Comparison of ENCODE assay signal across 34 cellular contexts in the genomic region with DNA sequence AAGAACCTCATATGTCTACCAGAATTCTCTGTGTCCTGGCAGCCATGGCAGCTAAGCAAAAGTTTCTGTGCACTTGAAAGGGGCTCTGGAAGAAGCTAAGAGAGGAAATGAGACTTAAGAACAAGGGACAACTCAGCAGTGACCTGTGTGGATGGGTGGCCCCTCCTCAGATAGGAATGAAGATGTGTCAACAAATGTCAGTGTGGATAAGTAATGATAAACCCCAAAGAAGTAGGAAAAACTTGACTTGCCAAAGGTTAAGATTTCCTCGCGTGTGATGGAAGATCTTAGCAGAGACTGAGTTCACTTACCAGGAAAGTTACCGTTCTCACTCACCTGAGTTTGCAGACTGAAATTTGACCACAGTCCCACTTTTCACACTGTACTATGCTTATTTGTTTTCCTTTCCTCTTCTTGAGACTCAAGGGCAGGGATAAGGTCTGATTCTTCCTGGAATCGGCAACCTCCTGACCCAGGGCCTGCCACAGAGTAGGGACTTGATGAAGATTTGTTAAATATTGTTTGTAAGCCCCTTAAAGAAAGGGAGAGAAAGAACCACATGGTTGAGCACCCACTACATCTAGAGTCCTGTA. TPM values are rescaled to one million over a fixed set of nuclear protein-coding genes. Genes with fewer than 3 reads are reported as not detected.
DNase-seq lines count a peak whose midpoint lies in the region; ATAC-seq, FAIRE-seq and TF ChIP-seq lines count a peak whose summit lies in the region.
"Had no signal": no experiment of that assay in that cellular context is flagged by ENCODE, and none has a peak within 500 bp of the region (broad histone marks: within the 10 kb centered on the region; RNA-seq: fewer than 3 reads in every experiment).

No MANE protein-coding gene starts in this region.

- peak overlapping the region in 1 of 2 experiments; percentile 42; a peak in 3 of 6 replicates for H3K27ac ChIP-seq in A549
- H3K27ac ChIP-seq: BLaER1, gastrocnemius medialis, stomach had no signal

- POLR2A ChIA-PET in A549 (lab: Yijun Ruan, JAX) = interaction anchor here (0.6 kb wide), 1 partner anchor 10 kb away, joined by 3 read pairs; no protein-coding TSS in a partner anchor

- TF ChIP-seq POLR2A in A549 (IDR thresholded peaks at IDR 0.05; ENCODE audit: low read length) = no peak

- H3K4me1 Mint-ChIP-seq in dendritic cell treated with granulocyte-macrophage colony-stimulating factor and Interleukin-4, amounts not matched to agents 40 ng/mL and 50 ng/mL, for 4 days (ENCODE audit: low read depth) = peaks cover 95% of the 10 kb centered on the region
- H3K4me1 Mint-ChIP-seq: activated naive CD4-positive, alpha-beta T cell treated with anti-CD3 and anti-CD28 coated beads, Interleukin-2, amount 50 U/mL, for 24 hours; immature natural killer cell; T-cell had no signal

- H3K4me1 ChIP-seq in A549 = peaks cover 25% of the 10 kb centered on the region
- H3K4me1 ChIP-seq: BLaER1, gastrocnemius medialis, stomach had no signal

- peak overlapping the region; percentile 34 for H3K27ac Mint-ChIP-seq in dendritic cell treated with granulocyte-macrophage colony-stimulating factor and Interleukin-4, amounts not matched to agents 40 ng/mL and 50 ng/mL, for 4 days
- H3K27ac Mint-ChIP-seq: activated naive CD4-positive, alpha-beta T cell treated with anti-CD3 and anti-CD28 coated beads, Interleukin-2, amount 50 U/mL, for 24 hours; IgD-negative memory B cell; immature natural killer cell; nephron progenitor cell; T-cell had no signal

- ATAC-seq in A549 (peak in 1 of 2 experiments; percentile 62; a peak in 3 of 6 replicates), GM18873 (IDR thresholded peaks at IDR 0.05; ENCODE audit: low FRiP score, unreplicated experiment) (no peak)
- ATAC-seq: esophagus mucosa, gastrocnemius medialis, T-cell had no signal

- peaks cover 12% of the 10 kb centered on the region for H3K36me3 Mint-ChIP-seq in dendritic cell treated with granulocyte-macrophage colony-stimulating factor and Interleukin-4, amounts not matched to agents 40 ng/mL and 50 ng/mL, for 4 days (ENCODE audit: low read depth)
- H3K36me3 Mint-ChIP-seq: activated naive CD4-positive, alpha-beta T cell treated with anti-CD3 and anti-CD28 coated beads, Interleukin-2, amount 50 U/mL, for 24 hours; IgD-negative memory B cell; immature natural killer cell; T-cell had no signal

- H3K9me3 ChIP-seq in A549 = no peaks in the 10 kb centered on the region
- H3K9me3 ChIP-seq: BLaER1, gastrocnemius medialis, MG63, sigmoid colon, stomach had no signal

- no peak overlapping the region for H3K4me3 Mint-ChIP-seq in dendritic cell treated with granulocyte-macrophage colony-stimulating factor and Interleukin-4, amounts not matched to agents 40 ng/mL and 50 ng/mL, for 4 days
- H3K4me3 Mint-ChIP-seq: activated naive CD4-positive, alpha-beta T cell treated with anti-CD3 and anti-CD28 coated beads, Interleukin-2, amount 50 U/mL, for 24 hours; IgD-negative memory B cell; immature natural killer cell; nephron progenitor cell; T-cell had no signal

- H3K4me2 ChIP-seq in A549 = peak overlapping the region; percentile 67
- H3K4me2 ChIP-seq: BLaER1 had no signal

- no peak for FAIRE-seq in A549 (lab: Jason Lieb, UNC)
- FAIRE-seq in RCC 7860 (lab: Jason Lieb, UNC) = no peak

- DNase-seq in A549 (ENCODE audit: low read depth in 1 of 2, low spot score in 1 of 2) (peak in 1 of 2 experiments; percentile 67), LoVo (ENCODE audit: low spot score) (peak; percentile 34), mesenteric fat pad (ENCODE audit: low spot score) (peak; percentile 9), NCI-H2171 treated with DMSO at 0.1 percent for 48 hours (lab: John Stamatoyannopoulos, UW) (no peak), posterior vena cava (ENCODE audit: low spot score) (no peak), RCC 7860 (ENCODE audit: low spot score) (no peak)
- DNase-seq: ACHN; activated CD4-positive, alpha-beta T cell treated with anti-CD3 and anti-CD28 coated beads, Interleukin-2, amount 50 U/mL, for 4 hours; activated CD4-positive, CD25-positive, alpha-beta regulatory T cell; anterior cingulate cortex; cerebellar nuclear complex; COR-L47; DND-41; effector memory CD4-positive, alpha-beta T cell; gastrocnemius medialis; hippocampal formation; immature natural killer cell; MG63; NCI-H2081 treated with DMSO at 0.1 percent for 48 hours; NCI-H446; nephron progenitor cell; posterior cingulate gyrus; SHP77 treated with DMSO at 0.1 percent for 48 hours; sigmoid colon; stimulated activated CD4-positive, alpha-beta T cell treated with anti-CD3 and anti-CD28 coated beads, Interleukin-15, amount 100 ng/mL, for 24 hours; stomach; T-cell; trophoblast cell had no signal

- TF ChIP-seq EP300 in A549 (IDR thresholded peaks at IDR 0.05) = no peak

- intact Hi-C loops in dendritic cell treated with granulocyte-macrophage colony-stimulating factor and Interleukin-4, amounts not matched to agents 40 ng/mL and 50 ng/mL, for 4 days (cut with micrococcal nuclease) = no loop called here
- intact Hi-C loops in posterior vena cava (cut with DNase I) = no loop called here

- WGBS in A549 (ENCODE audit: missing lambda C conversion rate) = 19% methylated on average over 4 of the region's 4 CpGs

- peaks cover 7% of the 10 kb centered on the region for H3K27me3 Mint-ChIP-seq in dendritic cell treated with granulocyte-macrophage colony-stimulating factor and Interleukin-4, amounts not matched to agents 40 ng/mL and 50 ng/mL, for 4 days

- TF ChIP-seq CTCF in A549 (IDR thresholded peaks at IDR 0.05) = no peak

- CTCF ChIA-PET in A549 (lab: Yijun Ruan, JAX) = interaction anchor here (0.6 to 13.0 kb wide), 3 partner anchors 8 to 85 kb away, joined by 3 to 142 read pairs (median 4); no protein-coding TSS in a partner anchor

- no peak overlapping the region for H3K4me3 ChIP-seq in A549
- H3K4me3 ChIP-seq: BLaER1, gastrocnemius medialis, MG63, sigmoid colon, stomach had no signal

- peaks cover 9% of the 10 kb centered on the region for H3K9me3 Mint-ChIP-seq in dendritic cell treated with granulocyte-macrophage colony-stimulating factor and Interleukin-4, amounts not matched to agents 40 ng/mL and 50 ng/mL, for 4 days
- H3K9me3 Mint-ChIP-seq: nephron progenitor cell, T-cell had no signal

- TF ChIP-seq RAD21 in A549 (conservative IDR thresholded peaks at IDR 0.05 in 1 of 2, IDR thresholded peaks at IDR 0.05 in 1 of 2) = no peak

TF ChIP-seq in A549, 52 proteins besides CTCF, POLR2A, EP300 and RAD21:
- TF ChIP-seq CHD4 (IDR thresholded peaks at IDR 0.05; ENCODE audit: borderline replicate concordance) = no peak

RNA-seq across cellular contexts. Expression of gene HRH1, which starts 7.4 kb away (rescaled TPM):
- polyA plus RNA-seq in A549 (2011; rRNA removed) (4.2 and 4.7 TPM in 2 replicates), A549 (2017; fragmentation: RNase III; extraction: RNeasy Plus Mini Kit Qiagen cat#74134 plus additional on column Dnase treatment) (3.7 to 4.2 TPM (median 3.7 TPM) in 3 replicates)
- 1.2 and 1.6 TPM in 2 replicates for polyA plus RNA-seq in A549 (2012; cell fraction: cytosol; rRNA removed)
- polyA plus RNA-seq in A549 (2012; cell fraction: nucleus; rRNA removed) = 1.7 and 2.1 TPM in 2 replicates
- 8.4 and 9.8 TPM in 2 replicates for polyA minus RNA-seq in A549 (2011; rRNA and poly(A)+ RNA removed)
- total RNA-seq in mesenteric fat pad (3.8 TPM), posterior vena cava (10 to 100 TPM in 1 of 2 donors, 1 to 10 TPM in 1; 5.5 to 11.4 TPM)
- polyA plus RNA-seq: IgD-negative memory B cell had no signal

Comparison
In these comparisons a context has a peak if more than half of its experiments do, and no peak if none do; other contexts are left out.
1. DNase-seq: peak in LoVo (single experiment) and mesenteric fat pad (single experiment); none in NCI-H2171 treated with DMSO at 0.1 percent for 48 hours (single experiment), posterior vena cava (single experiment) and RCC 7860 (single experiment).